In the genomic region with DNA sequence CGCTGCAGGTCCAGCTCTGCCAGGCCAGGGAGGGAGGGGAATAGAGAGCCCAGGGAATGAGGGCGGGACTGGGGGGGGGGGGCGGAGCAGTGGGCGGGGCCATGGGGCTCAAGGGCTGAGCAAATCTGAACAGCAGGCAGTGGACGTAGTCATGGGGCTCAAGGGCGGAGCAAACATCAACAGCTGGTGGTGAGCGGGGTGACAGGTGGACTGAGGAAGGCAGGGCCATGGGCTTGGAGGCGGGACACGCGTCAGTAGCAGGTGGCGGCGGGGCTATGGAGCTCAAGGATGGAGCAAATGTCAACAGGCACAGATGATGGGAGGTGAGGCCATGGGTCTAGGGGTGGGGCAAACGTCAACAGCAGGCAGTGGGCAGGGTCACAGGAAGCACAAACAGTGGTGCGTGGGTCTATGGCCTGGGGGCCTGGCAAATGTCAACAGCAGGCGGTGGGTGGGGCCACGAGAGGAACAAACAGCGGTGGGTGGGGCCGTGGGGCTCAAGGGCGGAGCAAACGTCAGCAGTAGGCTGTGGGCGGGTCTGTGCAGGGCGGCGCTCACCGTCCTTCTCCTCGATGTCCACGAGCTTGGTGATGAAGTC, we compare ENCODE assay signal across 8 cellular contexts. TPM values are rescaled to one million over a fixed set of nuclear protein-coding genes. Genes with fewer than 3 reads are reported as not detected.
A peak's percentile ranks its signal among the peaks of the same experiment; 100 is the strongest.
DNase-seq lines count a peak whose midpoint lies in the region; ATAC-seq and TF ChIP-seq lines count a peak whose summit lies in the region.
"Not testable (repeated sequence)": the region's sequence is repeated elsewhere in the genome, so short reads cannot be mapped to it uniquely, and the experiment has no call there.

No MANE protein-coding gene starts in this region.

- TF ChIP-seq CTCF in DOHH2 (IDR thresholded peaks at IDR 0.05; ENCODE audit: low read depth, low read length, poor library complexity, severe bottlenecking); HCT116 (IDR thresholded peaks at IDR 0.05 in 2 of 3, conservative IDR thresholded peaks at IDR 0.05 in 1 of 3; ENCODE audit: borderline replicate concordance in 1 of 3, insufficient read depth in 1 of 3, low read depth in 2 of 3, low read length in 2 of 3); SK-N-SH (IDR thresholded peaks at IDR 0.05); foreskin fibroblast (IDR thresholded peaks at IDR 0.05; ENCODE audit: low read depth, low read length); neural crest cell (conservative IDR thresholded peaks at IDR 0.05): not testable (repeated sequence)

- peaks cover 24% of the 10 kb centered on the region for H3K4me1 ChIP-seq in DOHH2 (ENCODE audit: control insufficient read depth, low read length)
- H3K4me1 ChIP-seq in HCT116 (ENCODE audit: control insufficient read depth in 1 of 2, insufficient read depth in 2 of 2, low read length in 2 of 2) = peaks cover 8 to 15% of the 10 kb centered on the region in 2 experiments; a peak in 3 of 4 replicates
- H3K4me1 ChIP-seq in SK-N-SH (ENCODE audit: control insufficient read depth in 1 of 2, insufficient read depth in 2 of 2, low read depth in 1 of 2, low read length in 1 of 2) = not testable (repeated sequence)

- 20% methylated on average over 11 of the region's 26 CpGs for WGBS in SK-N-SH (ENCODE audit: low lambda C conversion rate)

- not testable (repeated sequence) for H3K9me3 ChIP-seq in DOHH2 (ENCODE audit: control insufficient read depth, insufficient read depth, low read length); HCT116 (ENCODE audit: control insufficient read depth in 1 of 2, insufficient read depth in 1 of 2, low read depth in 1 of 2, low read length in 2 of 2); SK-N-SH

- H3K4me2 ChIP-seq in DOHH2 (ENCODE audit: low read length) = peak overlapping the region; percentile 68
- peak overlapping the region; percentile 62 for H3K4me2 ChIP-seq in HCT116 (ENCODE audit: low read length)
- peak overlapping the region; percentile 51; the same call in 1 of the 2 replicates for H3K4me2 ChIP-seq in SK-N-SH

- CTCF ChIA-PET in HCT116 (lab: Charles Lee); SK-N-SH (lab: Yijun Ruan, JAX): not testable (repeated sequence)

- peak overlapping the region; percentile 76 for H3K4me3 Mint-ChIP-seq in neural crest cell

- BruUV-seq in HCT116 (replicated peaks; lab: Mats Ljungman, UMichigan) = not testable (repeated sequence)

- TF ChIP-seq RAD21 in HCT116 (IDR thresholded peaks at IDR 0.05; ENCODE audit: low read depth); SK-N-SH (IDR thresholded peaks at IDR 0.05; ENCODE audit: low read length): not testable (repeated sequence)

- peaks cover 16% of the 10 kb centered on the region for H3F3A ChIP-seq in DOHH2 (ENCODE audit: control insufficient read depth, insufficient read depth)
- not testable (repeated sequence) for H3F3A ChIP-seq in SK-N-SH (replicated peaks; ENCODE audit: insufficient read depth)

- not testable (repeated sequence) for H3K9me2 ChIP-seq in DOHH2 (replicated peaks; ENCODE audit: control insufficient read depth, low read length); HCT116 (ENCODE audit: insufficient read depth); SK-N-SH

- RAD21 ChIA-PET in HCT116 (lab: Charles Lee; ENCODE audit: low non-redundant PET in 1 of 2, low total read pairs in 2 of 2, uncharacterized antibody in 2 of 2, unreplicated experiment in 2 of 2) = not testable (repeated sequence)

- POLR2A ChIA-PET in HCT116 (lab: Charles Lee) = interaction anchor here (0.6 kb wide), 1 partner anchor 9 kb away, joined by 3 read pairs; no protein-coding TSS in a partner anchor
- POLR2A ChIA-PET in SK-N-SH (lab: Yijun Ruan, JAX) = not testable (repeated sequence)

- not testable (repeated sequence) for H3K36me3 Mint-ChIP-seq in neural crest cell (ENCODE audit: low read depth)

- H3K4me1 Mint-ChIP-seq in neural crest cell = not testable (repeated sequence)

- intact Hi-C loops in HCT116 (cut with micrococcal nuclease) = not testable (repeated sequence)

- H4K20me1 ChIP-seq in DOHH2 (ENCODE audit: control insufficient read depth, insufficient read depth, low read depth, low read length); HCT116 (ENCODE audit: insufficient read depth); SK-N-SH (ENCODE audit: insufficient read depth): not testable (repeated sequence)

- TF ChIP-seq EP300 in SK-N-SH (IDR thresholded peaks at IDR 0.05; ENCODE audit: borderline replicate concordance in 1 of 2, low read depth in 1 of 2, low read length in 1 of 2) = not testable (repeated sequence)

- H3K9ac ChIP-seq in HCT116 (ENCODE audit: low read length); SK-N-SH: not testable (repeated sequence)

- peak overlapping the region; percentile 54 for H2AFZ ChIP-seq in HCT116 (ENCODE audit: low read depth, low read length, poor library complexity, severe bottlenecking)
- H2AFZ ChIP-seq in SK-N-SH (ENCODE audit: low read depth) = not testable (repeated sequence)

- H3K27ac ChIP-seq in DOHH2 (ENCODE audit: low read depth, low read length); HCT116 (ENCODE audit: low read depth, low read length); SK-N-SH (ENCODE audit: low read depth in 2 of 2, low read length in 1 of 2): not testable (repeated sequence)

- DNase-seq in HCT116 (ENCODE audit: low read depth, low spot score) = peak; percentile 49
- DNase-seq in MV-4-11 (lab: John Stamatoyannopoulos, UW) = peak; percentile 61
- DNase-seq in SK-N-SH = peak; percentile 89
- DNase-seq in activated naive CD4-positive, alpha-beta T cell treated with Interleukin-2 at 50 U/mL for 16 hours = peak; percentile 85
- DNase-seq in foreskin fibroblast = peak; percentile 35 to 79
- DNase-seq in neural crest cell (ENCODE audit: low read depth, low spot score) = peak; percentile 69
- peak; percentile 70 to 86 (median 80) for DNase-seq in stimulated activated naive CD4-positive, alpha-beta T cell (lab: John Stamatoyannopoulos, UW)

- not testable (repeated sequence) for H3K36me3 ChIP-seq in DOHH2 (ENCODE audit: control insufficient read depth, low read length); HCT116 (ENCODE audit: control insufficient read depth in 1 of 2, insufficient read depth in 2 of 2, low read length in 2 of 2); SK-N-SH (replicated peaks in 1 of 2; ENCODE audit: control insufficient read depth in 1 of 2, insufficient read depth in 2 of 2, low read length in 1 of 2)

- H3K4me3 ChIP-seq in DOHH2 (ENCODE audit: low read length) (peak overlapping the region; percentile 57), HCT116 (replicated peaks in 1 of 2; ENCODE audit: low read depth in 1 of 2, low read length in 2 of 2) (peak overlapping the region in 1 of 2 experiments; percentile 23; a peak in 2 of 4 replicates), SK-N-SH (ENCODE audit: low read depth in 2 of 2, low read length in 1 of 2) (peak overlapping the region in 1 of 2 experiments; percentile 25; a peak in 3 of 4 replicates), foreskin fibroblast (ENCODE audit: low read depth in 1 of 2, low read length in 2 of 2) (peak overlapping the region in 1 of 2 donors; percentile 46)

- H3K27me3 Mint-ChIP-seq in neural crest cell (ENCODE audit: low read depth) = peaks cover 25% of the 10 kb centered on the region

- peak overlapping the region; percentile 67 for H3K27ac Mint-ChIP-seq in neural crest cell (ENCODE audit: unreplicated experiment)

- H3K79me2 ChIP-seq in DOHH2 (ENCODE audit: control insufficient read depth, low read length); HCT116 (ENCODE audit: insufficient read depth, low read length); SK-N-SH (ENCODE audit: insufficient read depth): not testable (repeated sequence)

- peak; percentile 76 for ATAC-seq in HCT116

- H3K9me3 Mint-ChIP-seq in neural crest cell = not testable (repeated sequence)

- TF ChIP-seq POLR2A in HCT116 (IDR thresholded peaks at IDR 0.05; ENCODE audit: borderline replicate concordance, extremely low read depth, insufficient read depth, insufficient read length) = not testable (repeated sequence)

- H3K27me3 ChIP-seq in DOHH2 (ENCODE audit: control insufficient read depth, low read length); HCT116 (ENCODE audit: insufficient read depth, low read length); SK-N-SH (ENCODE audit: insufficient read depth): not testable (repeated sequence)

TF ChIP-seq in SK-N-SH, 30 proteins besides CTCF, POLR2A, EP300 and RAD21 (continues in another document):
- TF ChIP-seq MXI1 (IDR thresholded peaks at IDR 0.05; ENCODE audit: low read depth, low read length) (peak; percentile 70; the same call in 1 of the 2 replicates), TCF12 (IDR thresholded peaks at IDR 0.05) (peak; percentile 56; the same call in 1 of the 2 replicates)

RNA-seq across cellular contexts. Expression of gene DBNL, which starts 5.4 kb away (rescaled TPM):
- total RNA-seq in HCT116 (2021; ENCODE audit: unreplicated experiment) (39.4 TPM), neural crest cell (74.1 and 74.6 TPM in 2 replicates)
- 36.9 and 38.3 TPM in 2 replicates for polyA plus RNA-seq in HCT116 (2012)
- polyA plus RNA-seq in SK-N-SH (2012; rRNA removed) = 230 and 244 TPM in 2 replicates
- 127 and 173 TPM in 2 replicates for polyA plus RNA-seq in SK-N-SH (2012; cell fraction: cytosol; rRNA removed)
- polyA plus RNA-seq in SK-N-SH (2012; cell fraction: nucleus; rRNA removed) = 290 and 333 TPM in 2 replicates

RNA-seq across cellular contexts. Expression of gene PGAM2, which starts 26.3 kb away (rescaled TPM):
- total RNA-seq in HCT116 (2021; ENCODE audit: unreplicated experiment) (0.27 TPM), neural crest cell (1.8 and 2.4 TPM in 2 replicates)
- 0.39 and 0.42 TPM in 2 replicates for polyA plus RNA-seq in HCT116 (2012)
- 0.79 and 1.5 TPM in 2 replicates for polyA plus RNA-seq in SK-N-SH (2012; rRNA removed)
- polyA plus RNA-seq in SK-N-SH (2012; cell fraction: cytosol; rRNA removed) = 0.96 and 1.0 TPM in 2 replicates
- 1.6 and 2.5 TPM in 2 replicates for polyA plus RNA-seq in SK-N-SH (2012; cell fraction: nucleus; rRNA removed)

RNA-seq across cellular contexts. Expression of gene SPDYE1, which starts 41.4 kb away (rescaled TPM):
- not detected for total RNA-seq in HCT116 (2021; ENCODE audit: unreplicated experiment)
- 0.06 and 0.10 TPM in 2 replicates for polyA plus RNA-seq in HCT116 (2012)
- polyA plus RNA-seq in SK-N-SH (2012; rRNA removed) = not detected in 2 replicates
- polyA plus RNA-seq in SK-N-SH (2012; cell fraction: cytosol; rRNA removed) = not detected in 2 replicates
- polyA plus RNA-seq in SK-N-SH (2012; cell fraction: nucleus; rRNA removed) = 0.01 TPM in 1 of 2 replicates, not detected in the other
- total RNA-seq in neural crest cell = not detected in 2 replicates

RNA-seq across cellular contexts. Expression of gene POLM, which starts 43.3 kb away (rescaled TPM):
- total RNA-seq in HCT116 (2021; ENCODE audit: unreplicated experiment) (28.7 TPM), neural crest cell (21.5 and 26.0 TPM in 2 replicates)
- polyA plus RNA-seq in HCT116 (2012) = 13.4 and 13.5 TPM in 2 replicates
- polyA plus RNA-seq in SK-N-SH (2012; rRNA removed) = 17.4 and 23.1 TPM in 2 replicates
- 4.2 and 7.5 TPM in 2 replicates for polyA plus RNA-seq in SK-N-SH (2012; cell fraction: cytosol; rRNA removed)
- 117 and 123 TPM in 2 replicates for polyA plus RNA-seq in SK-N-SH (2012; cell fraction: nucleus; rRNA removed)
